Comparison of ENCODE assay signal across 18 cellular contexts in the genomic region with DNA sequence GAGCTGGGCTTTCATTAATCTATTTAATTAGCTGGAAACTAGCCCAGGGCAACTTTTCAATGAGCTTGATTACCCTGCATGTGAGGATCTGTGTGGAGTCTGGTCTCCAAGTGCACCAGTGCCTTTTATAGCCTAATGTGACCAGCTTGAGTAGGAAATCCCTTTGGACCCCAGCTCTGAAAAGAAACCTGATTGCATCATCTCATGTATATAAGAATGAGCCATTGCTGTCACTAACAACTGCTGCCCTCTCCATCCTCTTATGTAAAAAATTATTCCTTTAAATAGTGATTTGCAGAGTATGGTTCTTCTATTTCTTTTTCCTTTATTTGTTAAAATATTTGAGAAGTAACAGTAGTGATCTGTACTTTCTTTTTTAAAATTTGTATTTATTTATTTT.
"Had no signal": no experiment of that assay in that cellular context is flagged by ENCODE, and none has a peak within 500 bp of the region (broad histone marks: within the 10 kb centered on the region; RNA-seq: fewer than 3 reads in every experiment).

No MANE protein-coding gene starts in this region.

- ATAC-seq: sciatic nerve, upper lobe of right lung had no signal

- H3K36me3 ChIP-seq: stomach, upper lobe of right lung had no signal

- H3K4me1 ChIP-seq: breast epithelium, stomach, upper lobe of right lung had no signal

- H3K27me3 ChIP-seq: breast epithelium, stomach, upper lobe of right lung had no signal

- H3K4me3 Mint-ChIP-seq: activated CD4-positive, alpha-beta T cell treated with anti-CD3 and anti-CD28 coated beads, Interleukin-2, amount 10 ng/mL, durations not matched to agents 7 days and 5 days; activated naive CD8-positive, alpha-beta T cell treated with anti-CD3 and anti-CD28 coated beads, Interleukin-2, amount 10 ng/mL, durations not matched to agents 7 days and 5 days; dendritic cell treated with granulocyte-macrophage colony-stimulating factor and Interleukin-4, amounts not matched to agents 40 ng/mL and 50 ng/mL, for 4 days; nephron had no signal

- H3K4me3 ChIP-seq: breast epithelium, stomach, thoracic aorta, upper lobe of right lung had no signal

- H3K9me3 Mint-ChIP-seq: activated CD4-positive, alpha-beta T cell treated with anti-CD3 and anti-CD28 coated beads, Interleukin-2, amount 10 ng/mL, durations not matched to agents 7 days and 5 days; activated naive CD8-positive, alpha-beta T cell treated with anti-CD3 and anti-CD28 coated beads, Interleukin-2, amount 10 ng/mL, durations not matched to agents 7 days and 5 days; dendritic cell treated with granulocyte-macrophage colony-stimulating factor and Interleukin-4, amounts not matched to agents 40 ng/mL and 50 ng/mL, for 4 days had no signal

- H3K27ac ChIP-seq: breast epithelium, epithelial cell of prostate, stomach, thoracic aorta, upper lobe of right lung had no signal

- H3K27ac Mint-ChIP-seq: activated CD4-positive, alpha-beta T cell treated with anti-CD3 and anti-CD28 coated beads, Interleukin-2, amount 10 ng/mL, durations not matched to agents 7 days and 5 days; activated naive CD8-positive, alpha-beta T cell treated with anti-CD3 and anti-CD28 coated beads, Interleukin-2, amount 10 ng/mL, durations not matched to agents 7 days and 5 days; dendritic cell treated with granulocyte-macrophage colony-stimulating factor and Interleukin-4, amounts not matched to agents 40 ng/mL and 50 ng/mL, for 4 days; nephron; progenitor cell of endocrine pancreas had no signal

- DNase-seq: activated CD4-positive, alpha-beta T cell treated with anti-CD3 and anti-CD28 coated beads, Interleukin-2, amount 10 ng/mL, durations not matched to agents 7 days and 5 days; activated naive CD4-positive, alpha-beta T cell; activated naive CD8-positive, alpha-beta T cell treated with anti-CD3 and anti-CD28 coated beads, Interleukin-2, amount 10 ng/mL, durations not matched to agents 7 days and 5 days; anterior cingulate cortex; foreskin melanocyte; head of caudate nucleus; mesenchymal stem cell; stimulated activated CD4-positive, alpha-beta T cell treated with anti-CD3 and anti-CD28 coated beads, Interleukin-12 subunit alpha, Interleukin-12 subunit beta, amount 100 ng/mL, for 4 hours; stimulated activated CD4-positive, alpha-beta T cell treated with anti-CD3 and anti-CD28 coated beads, Interleukin-2, amount 100 ng/mL, for 24 hours; stomach; upper lobe of right lung had no signal

- H3K4me1 Mint-ChIP-seq: nephron had no signal

- H3K9me3 ChIP-seq: breast epithelium, stomach, thoracic aorta, upper lobe of right lung had no signal

- H3K27me3 Mint-ChIP-seq: activated CD4-positive, alpha-beta T cell treated with anti-CD3 and anti-CD28 coated beads, Interleukin-2, amount 10 ng/mL, durations not matched to agents 7 days and 5 days; activated naive CD8-positive, alpha-beta T cell treated with anti-CD3 and anti-CD28 coated beads, Interleukin-2, amount 10 ng/mL, durations not matched to agents 7 days and 5 days; dendritic cell treated with granulocyte-macrophage colony-stimulating factor and Interleukin-4, amounts not matched to agents 40 ng/mL and 50 ng/mL, for 4 days; progenitor cell of endocrine pancreas had no signal
